ENCODE assay signal across 7 cellular contexts in genomic region chr14:69704319-69704718, GRCh38.
"Had no signal": no experiment of that assay in that cellular context is flagged by ENCODE, and none has a peak within 500 bp of the region (broad histone marks: within the 10 kb centered on the region; RNA-seq: fewer than 3 reads in every experiment).

No MANE protein-coding gene starts in this region.

- H2AFZ ChIP-seq: neural progenitor cell, parathyroid adenoma had no signal

- H3K9me3 Mint-ChIP-seq: neural progenitor cell had no signal

- H3K27ac Mint-ChIP-seq: neural progenitor cell had no signal

- H3K27me3 ChIP-seq: gastroesophageal sphincter, neural progenitor cell had no signal

- ATAC-seq: gastroesophageal sphincter had no signal

- H3K9me3 ChIP-seq: gastroesophageal sphincter had no signal

- H3K9ac ChIP-seq: neural progenitor cell, parathyroid adenoma had no signal

- H3K4me2 ChIP-seq: neural progenitor cell had no signal

- H3K4me3 ChIP-seq: gastroesophageal sphincter, neural progenitor cell had no signal

- H3K4me3 Mint-ChIP-seq: neural progenitor cell had no signal

- H3K36me3 ChIP-seq: neural progenitor cell had no signal

- H3K27ac ChIP-seq: neural progenitor cell, parathyroid adenoma had no signal

- DNase-seq: effector memory CD4-positive, alpha-beta T cell; retina; T1000; trophoblast cell had no signal
